21 cellular contexts compared by ENCODE assay signal in the genomic region with DNA sequence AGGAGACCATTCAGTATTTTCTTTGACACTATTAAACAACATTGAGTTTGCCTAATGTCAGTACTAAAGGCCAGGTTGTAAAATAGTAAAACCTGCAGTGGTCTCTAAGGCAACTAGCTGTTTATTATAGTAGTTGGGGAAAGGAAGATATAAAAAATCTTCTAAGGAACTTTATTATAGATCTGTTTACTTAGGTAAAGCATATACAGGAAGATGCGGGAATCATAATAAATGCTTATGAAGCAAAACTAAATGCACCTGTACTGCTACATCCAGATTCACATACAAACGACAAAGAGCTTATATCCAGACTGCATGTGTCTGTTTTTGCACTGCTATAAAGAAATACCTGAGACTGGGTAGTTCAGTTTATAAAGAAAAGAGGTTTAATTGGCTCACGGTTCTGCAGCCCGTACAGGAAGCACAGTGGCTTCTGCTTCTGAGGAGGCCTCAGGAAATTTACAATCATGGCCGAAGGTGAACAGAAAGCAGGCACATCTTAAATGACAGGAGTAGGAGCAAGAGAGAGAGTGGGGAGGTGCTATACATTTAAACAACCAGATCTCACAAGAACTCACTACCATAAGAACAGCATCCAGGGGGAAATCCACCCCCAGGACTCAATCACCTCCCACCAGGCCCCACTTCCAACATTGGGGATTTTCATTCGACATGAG. TPM values are rescaled to one million over a fixed set of nuclear protein-coding genes. Genes with fewer than 3 reads are reported as not detected.
DNase-seq lines count a peak whose midpoint lies in the region; ATAC-seq and TF ChIP-seq lines count a peak whose summit lies in the region.
"Had no signal": no experiment of that assay in that cellular context is flagged by ENCODE, and none has a peak within 500 bp of the region (broad histone marks: within the 10 kb centered on the region; RNA-seq: fewer than 3 reads in every experiment).

No MANE protein-coding gene starts in this region.

- intact Hi-C loops in natural killer cell (cut with micrococcal nuclease) = no loop called here

- POLR2A ChIA-PET in activated naive CD8-positive, alpha-beta T cell treated with anti-CD3 and anti-CD28 coated beads, Interleukin-2, amount 10 ng/mL, durations not matched to agents 7 days and 5 days (lab: Charles Lee) = interaction anchor here (0.6 to 1.8 kb wide), 3 partner anchors 8 to 256 kb away, joined by 3 to 10 read pairs (median 3); partner anchors contain the start of genes POLR1H and TRIM39

- H3K27me3 Mint-ChIP-seq in activated T-cell treated with anti-CD3 and anti-CD28 coated beads, Interleukin-2, amount 50 U/mL, for 24 hours = no peaks in the 10 kb centered on the region
- H3K27me3 Mint-ChIP-seq in activated naive CD8-positive, alpha-beta T cell treated with anti-CD3 and anti-CD28 coated beads, Interleukin-2, amount 10 ng/mL, durations not matched to agents 7 days and 5 days = no peaks in the 10 kb centered on the region
- no peaks in the 10 kb centered on the region for H3K27me3 Mint-ChIP-seq in natural killer cell (ENCODE audit: low read depth in 2 of 2)

- peak overlapping the region; percentile 60 for H3K27ac Mint-ChIP-seq in activated T-cell treated with anti-CD3 and anti-CD28 coated beads, Interleukin-2, amount 50 U/mL, for 24 hours
- peak overlapping the region; percentile 80 for H3K27ac Mint-ChIP-seq in activated naive CD8-positive, alpha-beta T cell treated with anti-CD3 and anti-CD28 coated beads, Interleukin-2, amount 10 ng/mL, durations not matched to agents 7 days and 5 days
- peak overlapping the region; percentile 56 to 69 for H3K27ac Mint-ChIP-seq in natural killer cell

- H3K9me3 Mint-ChIP-seq in activated T-cell treated with anti-CD3 and anti-CD28 coated beads, Interleukin-2, amount 50 U/mL, for 24 hours = no peaks in the 10 kb centered on the region
- H3K9me3 Mint-ChIP-seq in activated naive CD8-positive, alpha-beta T cell treated with anti-CD3 and anti-CD28 coated beads, Interleukin-2, amount 10 ng/mL, durations not matched to agents 7 days and 5 days = no peaks in the 10 kb centered on the region
- no peaks in the 10 kb centered on the region for H3K9me3 Mint-ChIP-seq in natural killer cell

- no peak overlapping the region for H3K4me3 Mint-ChIP-seq in activated T-cell treated with anti-CD3 and anti-CD28 coated beads, Interleukin-2, amount 50 U/mL, for 24 hours
- peak overlapping the region; percentile 62 for H3K4me3 Mint-ChIP-seq in activated naive CD8-positive, alpha-beta T cell treated with anti-CD3 and anti-CD28 coated beads, Interleukin-2, amount 10 ng/mL, durations not matched to agents 7 days and 5 days
- peak overlapping the region; percentile 56 for H3K4me3 Mint-ChIP-seq in natural killer cell

- TF ChIP-seq CTCF in natural killer cell (IDR thresholded peaks at IDR 0.05) = no peak

- peak; percentile 76 for ATAC-seq in activated naive CD8-positive, alpha-beta T cell treated with anti-CD3 and anti-CD28 coated beads, Interleukin-2, amount 10 ng/mL, durations not matched to agents 7 days and 5 days (ENCODE audit: low read depth)
- peak in 2 of 3 donors; percentile 31 to 43 for ATAC-seq in natural killer cell
- ATAC-seq: activated CD4-positive, CD25-positive, alpha-beta regulatory T cell treated with anti-CD3 and anti-CD28 coated beads, Interleukin-2, amount 50 U/mL, for 24 hours; gastroesophageal sphincter had no signal

- DNase-seq in activated T-cell treated with anti-CD3 and anti-CD28 coated beads, Interleukin-2, amount 50 U/mL, for 24 hours = no peak
- no peak for DNase-seq in activated T-cell treated with anti-CD3 and anti-CD28 coated beads, Interleukin-2, amount 50 U/mL, for 48 hours
- DNase-seq in Jurkat, Clone E6-1 (ENCODE audit: low read depth, low spot score) = peak; percentile 9
- no peak for DNase-seq in activated naive CD8-positive, alpha-beta T cell treated with anti-CD3 and anti-CD28 coated beads, Interleukin-2, amount 10 ng/mL, durations not matched to agents 7 days and 5 days
- DNase-seq in natural killer cell = no peak
- DNase-seq in ecto neural progenitor cell (ENCODE audit: low spot score) = no peak
- DNase-seq in NCI-H2171 (lab: John Stamatoyannopoulos, UW) = no peak
- DNase-seq in activated CD4-positive, CD25-positive, alpha-beta regulatory T cell treated with anti-CD3 and anti-CD28 coated beads, Interleukin-2, amount 50 U/mL, for 72 hours = no peak
- DNase-seq: anterior cingulate cortex; central memory CD4-positive, alpha-beta T cell; GDM1; MM.1S; NCI-H187; Peyer's patch; stimulated activated CD4-positive, alpha-beta T cell treated with anti-CD3 and anti-CD28 coated beads, Interleukin-4, amount 100 ng/mL, for 4 hours; T-helper 9 cell had no signal

- no peak overlapping the region for H3K4me3 ChIP-seq in Jurkat, Clone E6-1 (ENCODE audit: low read length)
- H3K4me3 ChIP-seq: BLaER1 treated with 17β-estradiol and CSF1 and Interleukin-3, amounts not matched to agents 10 nM and 100 nM; esophagus muscularis mucosa; gastroesophageal sphincter; Peyer's patch; SJSA1 had no signal

- H3K4me1 Mint-ChIP-seq in activated T-cell treated with anti-CD3 and anti-CD28 coated beads, Interleukin-2, amount 50 U/mL, for 24 hours (ENCODE audit: low read depth) = peaks cover 82% of the 10 kb centered on the region
- H3K4me1 Mint-ChIP-seq in activated naive CD8-positive, alpha-beta T cell treated with anti-CD3 and anti-CD28 coated beads, Interleukin-2, amount 10 ng/mL, durations not matched to agents 7 days and 5 days = peaks cover 44% of the 10 kb centered on the region
- H3K4me1 Mint-ChIP-seq in natural killer cell = peaks cover 73 to 85% of the 10 kb centered on the region in 2 donors

- peaks cover 87% of the 10 kb centered on the region for H3K36me3 Mint-ChIP-seq in activated T-cell treated with anti-CD3 and anti-CD28 coated beads, Interleukin-2, amount 50 U/mL, for 24 hours (ENCODE audit: low read depth)
- H3K36me3 Mint-ChIP-seq in activated naive CD8-positive, alpha-beta T cell treated with anti-CD3 and anti-CD28 coated beads, Interleukin-2, amount 10 ng/mL, durations not matched to agents 7 days and 5 days = peaks cover 58% of the 10 kb centered on the region
- peaks cover 7% of the 10 kb centered on the region for H3K36me3 Mint-ChIP-seq in natural killer cell

RNA-seq across cellular contexts. Expression of gene TRIM39, which starts 8.7 kb away (rescaled TPM):
- polyA plus RNA-seq in Jurkat, Clone E6-1 (2012; ENCODE audit: insufficient read depth, insufficient read length) = 11.7 TPM
- total RNA-seq in activated naive CD8-positive, alpha-beta T cell treated with anti-CD3 and anti-CD28 coated beads, Interleukin-2, amount 10 ng/mL, durations not matched to agents 7 days and 5 days = 10 to 100 TPM; 24.1 to 24.2 TPM
- total RNA-seq in natural killer cell = 10 to 100 TPM; 32.1 to 40.1 (median 38.5) TPM

RNA-seq across cellular contexts. Expression of gene RPP21, which starts 26.9 kb away (rescaled TPM):
- 141 TPM for polyA plus RNA-seq in Jurkat, Clone E6-1 (2012; ENCODE audit: insufficient read depth, insufficient read length)
- 10 to 100 TPM; 43.0 to 49.3 TPM for total RNA-seq in activated naive CD8-positive, alpha-beta T cell treated with anti-CD3 and anti-CD28 coated beads, Interleukin-2, amount 10 ng/mL, durations not matched to agents 7 days and 5 days
- total RNA-seq in natural killer cell = 10 to 100 TPM; 24.6 to 33.3 (median 31.4) TPM
